20 cellular contexts compared by ENCODE assay signal in genomic region chr17:28526381-28526780, GRCh38. TPM values are rescaled to one million over a fixed set of nuclear protein-coding genes. Genes with fewer than 3 reads are reported as not detected.
"Had no signal": no experiment of that assay in that cellular context is flagged by ENCODE, and none has a peak within 500 bp of the region (broad histone marks: within the 10 kb centered on the region; RNA-seq: fewer than 3 reads in every experiment).

No MANE protein-coding gene starts in this region.

- H3K4me1 ChIP-seq: gastrocnemius medialis, heart right ventricle had no signal

- H3K27me3 ChIP-seq: gastrocnemius medialis, neutrophil had no signal

- FAIRE-seq: islet of Langerhans, TTC549 had no signal

- H3K4me3 ChIP-seq: gastrocnemius medialis, heart right ventricle, lower lobe of right lung, skin epidermis had no signal

- H3K36me3 ChIP-seq: gastrocnemius medialis, heart right ventricle, lower lobe of right lung, neutrophil had no signal

- ATAC-seq: activated T-cell treated with anti-CD3 and anti-CD28 coated beads, Interleukin-2, amount 50 U/mL, for 72 hours; gastrocnemius medialis; heart right ventricle; left colon; lower lobe of right lung; naive thymus-derived CD4-positive, alpha-beta T cell had no signal

- H3K9me3 ChIP-seq: gastrocnemius medialis, heart right ventricle, lower lobe of right lung, neutrophil had no signal

- H3K27ac ChIP-seq: gastrocnemius medialis, heart right ventricle, neutrophil had no signal

- DNase-seq: activated CD4-positive, alpha-beta T cell treated with anti-CD3 and anti-CD28 coated beads, Interleukin-2, amount 10 ng/mL, durations not matched to agents 7 days and 5 days; activated CD8-positive, alpha-beta memory T cell treated with anti-CD3 and anti-CD28 coated beads, Interleukin-2, amount 50 U/mL, for 48 hours; activated naive CD8-positive, alpha-beta T cell treated with anti-CD3 and anti-CD28 coated beads, Interleukin-2, amount 10 ng/mL, durations not matched to agents 7 days and 5 days; activated T-cell treated with anti-CD3 and anti-CD28 coated beads, Interleukin-2, amount 50 U/mL, for 72 hours; effector memory CD4-positive, alpha-beta T cell; gastrocnemius medialis; heart right ventricle; left colon; lower lobe of right lung; midbrain; naive thymus-derived CD4-positive, alpha-beta T cell; stimulated activated CD4-positive, alpha-beta T cell treated with anti-CD3 and anti-CD28 coated beads, Interleukin-4, amount 100 ng/mL, for 24 hours; stimulated activated naive CD4-positive, alpha-beta T cell treated with Interleukin-2 at 50 U/mL for 16 hours; SW 1271; trophoblast cell had no signal

RNA-seq across cellular contexts. Expression of gene FOXN1, which starts 20.2 kb away (rescaled TPM):
- total RNA-seq: activated CD4-positive, alpha-beta T cell treated with anti-CD3 and anti-CD28 coated beads, Interleukin-2, amount 10 ng/mL, durations not matched to agents 7 days and 5 days; activated naive CD8-positive, alpha-beta T cell treated with anti-CD3 and anti-CD28 coated beads, Interleukin-2, amount 10 ng/mL, durations not matched to agents 7 days and 5 days; activated T-cell treated with anti-CD3 and anti-CD28 coated beads, Interleukin-2, amount 50 U/mL, for 72 hours; gastrocnemius medialis; heart right ventricle; naive thymus-derived CD4-positive, alpha-beta T cell; T-helper 2 cell treated with Interferon-gamma antibody and Interleukin-4, amounts not matched to agents 100 ng/mL and 5 ng/mL, for 36 hours had no signal
- polyA plus RNA-seq: heart right ventricle; naive thymus-derived CD4-positive, alpha-beta T cell had no signal

RNA-seq across cellular contexts. Expression of gene SLC13A2, which starts 52.9 kb away (rescaled TPM):
- total RNA-seq: activated CD4-positive, alpha-beta T cell treated with anti-CD3 and anti-CD28 coated beads, Interleukin-2, amount 10 ng/mL, durations not matched to agents 7 days and 5 days; activated naive CD8-positive, alpha-beta T cell treated with anti-CD3 and anti-CD28 coated beads, Interleukin-2, amount 10 ng/mL, durations not matched to agents 7 days and 5 days; activated T-cell treated with anti-CD3 and anti-CD28 coated beads, Interleukin-2, amount 50 U/mL, for 72 hours; heart right ventricle; lower lobe of right lung; naive thymus-derived CD4-positive, alpha-beta T cell; T-helper 2 cell treated with Interferon-gamma antibody and Interleukin-4, amounts not matched to agents 100 ng/mL and 5 ng/mL, for 36 hours had no signal
- polyA plus RNA-seq: heart right ventricle; naive thymus-derived CD4-positive, alpha-beta T cell had no signal
